Comparison of ENCODE assay signal across 38 cellular contexts in the genomic region with DNA sequence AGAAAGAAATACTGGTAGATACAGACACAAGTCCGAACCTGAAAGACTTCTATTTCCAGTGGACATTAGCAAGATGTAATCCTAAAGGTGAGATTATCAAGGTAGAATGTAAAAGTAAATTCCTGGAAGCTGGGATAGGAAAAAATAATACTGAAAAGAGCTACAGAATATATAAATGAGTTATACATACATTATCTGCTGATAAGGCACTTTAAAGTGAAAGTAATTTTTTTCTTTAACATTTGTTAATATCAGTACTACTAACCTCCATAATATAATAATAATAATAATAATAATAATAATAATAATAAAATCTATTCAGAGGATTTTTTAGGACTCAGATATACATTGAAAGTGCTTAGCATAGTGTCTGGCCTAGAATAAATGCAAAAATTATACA.
"Had no signal": no experiment of that assay in that cellular context is flagged by ENCODE, and none has a peak within 500 bp of the region (broad histone marks: within the 10 kb centered on the region; RNA-seq: fewer than 3 reads in every experiment).

No MANE protein-coding gene starts in this region.

- H3K9me3 ChIP-seq: ascending aorta had no signal

- ATAC-seq: activated CD8-positive, alpha-beta T cell treated with anti-CD3 and anti-CD28 coated beads for 36 hours; activated naive CD8-positive, alpha-beta T cell treated with anti-CD3 and anti-CD28 coated beads, Interleukin-2, amount 50 U/mL, for 24 hours; activated T-cell treated with anti-CD3 and anti-CD28 coated beads, Interleukin-2, amount 50 U/mL, for 4 hours; activated T-cell treated with anti-CD3 and anti-CD28 coated beads, Interleukin-2, amount 50 U/mL, for 72 hours; activated T-helper 17 cell treated with anti-CD3 and anti-CD28 coated beads, Interleukin-2, amount 50 U/mL, for 72 hours had no signal

- H3K27me3 Mint-ChIP-seq: activated CD4-positive, alpha-beta memory T cell treated with anti-CD3 and anti-CD28 coated beads for 36 hours; activated CD4-positive, alpha-beta T cell treated with anti-CD3 and anti-CD28 coated beads, Interleukin-2, amount 10 ng/mL, durations not matched to agents 24 days and 14 days; activated naive CD4-positive, alpha-beta T cell treated with anti-CD3 and anti-CD28 coated beads, Interleukin-2, amount 10 ng/mL, durations not matched to agents 7 days and 5 days; activated naive CD8-positive, alpha-beta T cell treated with anti-CD3 and anti-CD28 coated beads, Interleukin-2, amount 10 ng/mL, durations not matched to agents 7 days and 5 days; central memory CD8-positive, alpha-beta T cell had no signal

- H3K27me3 ChIP-seq: ascending aorta, cardiac muscle cell had no signal

- H3K9me3 Mint-ChIP-seq: activated CD4-positive, alpha-beta T cell treated with anti-CD3 and anti-CD28 coated beads, Interleukin-2, amount 10 ng/mL, durations not matched to agents 24 days and 14 days; activated naive CD4-positive, alpha-beta T cell treated with anti-CD3 and anti-CD28 coated beads, Interleukin-2, amount 10 ng/mL, durations not matched to agents 7 days and 5 days; activated naive CD8-positive, alpha-beta T cell treated with anti-CD3 and anti-CD28 coated beads, Interleukin-2, amount 10 ng/mL, durations not matched to agents 7 days and 5 days; central memory CD8-positive, alpha-beta T cell; T-helper 1 cell treated with Interleukin-12 subunit alpha and Interleukin-12 subunit beta and Interleukin-4 antibody, amounts not matched to agents 30 μg/mL and 1 μg/mL, for 36 hours had no signal

- H3K36me3 ChIP-seq: ascending aorta, cardiac muscle cell had no signal

- H3K4me3 Mint-ChIP-seq: activated CD4-positive, alpha-beta memory T cell treated with anti-CD3 and anti-CD28 coated beads for 36 hours; activated CD4-positive, alpha-beta T cell treated with anti-CD3 and anti-CD28 coated beads, Interleukin-2, amount 10 ng/mL, durations not matched to agents 24 days and 14 days; activated CD8-positive, alpha-beta T cell treated with anti-CD3 and anti-CD28 coated beads for 36 hours; activated naive CD4-positive, alpha-beta T cell treated with anti-CD3 and anti-CD28 coated beads, Interleukin-2, amount 10 ng/mL, durations not matched to agents 7 days and 5 days; activated naive CD4-positive, alpha-beta T cell treated with anti-CD3 and anti-CD28 coated beads, Interleukin-2, amount 50 U/mL, for 24 hours; activated naive CD8-positive, alpha-beta T cell; activated naive CD8-positive, alpha-beta T cell treated with anti-CD3 and anti-CD28 coated beads, Interleukin-2, amount 10 ng/mL, durations not matched to agents 7 days and 5 days; activated naive CD8-positive, alpha-beta T cell treated with anti-CD3 and anti-CD28 coated beads, Interleukin-2, amount 50 U/mL, for 24 hours; activated T-cell treated with anti-CD3 and anti-CD28 coated beads, Interleukin-2, amount 50 U/mL, for 4 hours; activated T-cell treated with anti-CD3 and anti-CD28 coated beads, Interleukin-2, amount 50 U/mL, for 72 hours; activated T-helper 1 cell treated with anti-CD3 and anti-CD28 coated beads, Interleukin-12 subunit alpha, Interleukin-12 subunit beta, Interleukin-2, Interleukin-4 antibody, amounts not matched to agents 30 ng/mL and 10 ng/mL and 1 ng/mL, durations not matched to agents 14 hours and 24 hours and 36 hours; activated T-helper 17 cell treated with anti-CD3 and anti-CD28 coated beads, Interleukin-2, amount 50 U/mL, for 72 hours; brain; central memory CD8-positive, alpha-beta T cell; T-helper 1 cell treated with Interleukin-12 subunit alpha and Interleukin-12 subunit beta and Interleukin-4 antibody, amounts not matched to agents 30 μg/mL and 1 μg/mL, for 36 hours; T-helper 2 cell treated with Interferon-gamma antibody and Interleukin-4, amounts not matched to agents 5 μg/mL and 100 μg/mL, for 36 hours had no signal

- H3K4me3 ChIP-seq: ascending aorta, cardiac muscle cell had no signal

- H3K27ac ChIP-seq: ascending aorta, cardiac muscle cell, VCaP had no signal

- FAIRE-seq: bronchial epithelial cell, TTC549 had no signal

- H3K4me1 ChIP-seq: ascending aorta had no signal

- H3K4me1 Mint-ChIP-seq: activated CD4-positive, alpha-beta T cell treated with anti-CD3 and anti-CD28 coated beads, Interleukin-2, amount 10 ng/mL, durations not matched to agents 24 days and 14 days; activated naive CD4-positive, alpha-beta T cell treated with anti-CD3 and anti-CD28 coated beads, Interleukin-2, amount 10 ng/mL, durations not matched to agents 7 days and 5 days; activated naive CD4-positive, alpha-beta T cell treated with anti-CD3 and anti-CD28 coated beads, Interleukin-2, amount 50 U/mL, for 24 hours; activated naive CD8-positive, alpha-beta T cell treated with anti-CD3 and anti-CD28 coated beads, Interleukin-2, amount 10 ng/mL, durations not matched to agents 7 days and 5 days; activated naive CD8-positive, alpha-beta T cell treated with anti-CD3 and anti-CD28 coated beads, Interleukin-2, amount 50 U/mL, for 24 hours; activated T-helper 17 cell treated with anti-CD3 and anti-CD28 coated beads, Interleukin-2, amount 50 U/mL, for 72 hours; brain; central memory CD8-positive, alpha-beta T cell had no signal

- H3K27ac Mint-ChIP-seq: activated CD4-positive, alpha-beta memory T cell treated with anti-CD3 and anti-CD28 coated beads for 36 hours; activated CD4-positive, alpha-beta T cell treated with anti-CD3 and anti-CD28 coated beads, Interleukin-2, amount 10 ng/mL, durations not matched to agents 24 days and 14 days; activated CD8-positive, alpha-beta T cell treated with anti-CD3 and anti-CD28 coated beads for 36 hours; activated naive CD4-positive, alpha-beta T cell treated with anti-CD3 and anti-CD28 coated beads, Interleukin-2, amount 10 ng/mL, durations not matched to agents 7 days and 5 days; activated naive CD4-positive, alpha-beta T cell treated with anti-CD3 and anti-CD28 coated beads, Interleukin-2, amount 50 U/mL, for 24 hours; activated naive CD8-positive, alpha-beta T cell; activated naive CD8-positive, alpha-beta T cell treated with anti-CD3 and anti-CD28 coated beads, Interleukin-2, amount 10 ng/mL, durations not matched to agents 7 days and 5 days; activated naive CD8-positive, alpha-beta T cell treated with anti-CD3 and anti-CD28 coated beads, Interleukin-2, amount 50 U/mL, for 24 hours; activated T-cell treated with anti-CD3 and anti-CD28 coated beads, Interleukin-2, amount 50 U/mL, for 72 hours; activated T-helper 1 cell treated with anti-CD3 and anti-CD28 coated beads, Interleukin-12 subunit alpha, Interleukin-12 subunit beta, Interleukin-2, Interleukin-4 antibody, amounts not matched to agents 30 ng/mL and 10 ng/mL and 1 ng/mL, durations not matched to agents 14 hours and 24 hours and 36 hours; activated T-helper 17 cell treated with anti-CD3 and anti-CD28 coated beads, Interleukin-2, amount 50 U/mL, for 72 hours; brain; T-helper 1 cell treated with Interleukin-12 subunit alpha and Interleukin-12 subunit beta and Interleukin-4 antibody, amounts not matched to agents 30 μg/mL and 1 μg/mL, for 36 hours; T-helper 2 cell treated with Interferon-gamma antibody and Interleukin-4, amounts not matched to agents 5 μg/mL and 100 μg/mL, for 36 hours had no signal

- H3K36me3 Mint-ChIP-seq: activated CD4-positive, alpha-beta memory T cell treated with anti-CD3 and anti-CD28 coated beads for 36 hours; activated naive CD4-positive, alpha-beta T cell treated with anti-CD3 and anti-CD28 coated beads, Interleukin-2, amount 10 ng/mL, durations not matched to agents 7 days and 5 days; activated naive CD4-positive, alpha-beta T cell treated with anti-CD3 and anti-CD28 coated beads, Interleukin-2, amount 50 U/mL, for 24 hours; activated naive CD8-positive, alpha-beta T cell; activated naive CD8-positive, alpha-beta T cell treated with anti-CD3 and anti-CD28 coated beads, Interleukin-2, amount 10 ng/mL, durations not matched to agents 7 days and 5 days; brain had no signal

- DNase-seq: activated CD4-positive, alpha-beta memory T cell treated with anti-CD3 and anti-CD28 coated beads for 36 hours; activated CD4-positive, alpha-beta T cell treated with anti-CD3 and anti-CD28 coated beads for 4 hours; activated CD4-positive, alpha-beta T cell treated with anti-CD3 and anti-CD28 coated beads, Interleukin-2, amount 10 ng/mL, durations not matched to agents 24 days and 14 days; activated CD4-positive, alpha-beta T cell treated with anti-CD3 and anti-CD28 coated beads, Interleukin-2, amount 50 U/mL, for 1 hour; activated CD4-positive, alpha-beta T cell treated with anti-CD3 and anti-CD28 coated beads, Interleukin-2, amount 50 U/mL, for 4 hours; activated CD4-positive, CD25-positive, alpha-beta regulatory T cell; activated CD4-positive, CD25-positive, alpha-beta regulatory T cell treated with anti-CD3 and anti-CD28 coated beads, Interleukin-2, amount 50 U/mL, for 72 hours; activated CD8-positive, alpha-beta memory T cell treated with anti-CD3 and anti-CD28 coated beads, Interleukin-2, amount 50 U/mL, for 4 hours; activated CD8-positive, alpha-beta T cell treated with anti-CD3 and anti-CD28 coated beads for 36 hours; activated gamma-delta T cell; activated naive CD4-positive, alpha-beta T cell treated with anti-CD3 and anti-CD28 coated beads, Interleukin-2, amount 10 ng/mL, durations not matched to agents 7 days and 5 days; activated naive CD4-positive, alpha-beta T cell treated with Interleukin-2 at 50 U/mL for 16 hours; activated naive CD8-positive, alpha-beta T cell treated with anti-CD3 and anti-CD28 coated beads, Interleukin-2, amount 10 ng/mL, durations not matched to agents 7 days and 5 days; activated naive CD8-positive, alpha-beta T cell treated with anti-CD3 and anti-CD28 coated beads, Interleukin-2, amount 50 U/mL, for 24 hours; activated T-cell treated with anti-CD3 and anti-CD28 coated beads for 4 hours; activated T-cell treated with anti-CD3 and anti-CD28 coated beads, Interleukin-2, amount 50 U/mL, for 1 hour; activated T-cell treated with anti-CD3 and anti-CD28 coated beads, Interleukin-2, amount 50 U/mL, for 4 hours; activated T-cell treated with anti-CD3 and anti-CD28 coated beads, Interleukin-2, amount 50 U/mL, for 72 hours; amygdala; anterior cingulate cortex; caudate nucleus; cerebellar nuclear complex; T-helper 1 cell; T-helper 2 cell; T-helper 9 cell had no signal
